In genomic region chr6:42177514-42178364, GRCh38 we compare ENCODE assay signal across 12 cellular contexts. TPM values are rescaled to one million over a fixed set of nuclear protein-coding genes. Genes with fewer than 3 reads are reported as not detected.
DNase-seq lines count a peak whose midpoint lies in the region; ATAC-seq and TF ChIP-seq lines count a peak whose summit lies in the region.
"Had no signal": no experiment of that assay in that cellular context is flagged by ENCODE, and none has a peak within 500 bp of the region (broad histone marks: within the 10 kb centered on the region; RNA-seq: fewer than 3 reads in every experiment).

No MANE protein-coding gene starts in this region.

- intact Hi-C loops in head of caudate nucleus (cut with DNase I) (no loop called here), gastrocnemius medialis (cut with DNase I; ENCODE audit: low total_unique reads) (no loop called here)

- H3K9me3 Mint-ChIP-seq in progenitor cell of endocrine pancreas (ENCODE audit: low read depth): no peaks in the 10 kb centered on the region
- H3K9me3 Mint-ChIP-seq: central memory CD8-positive, alpha-beta T cell had no signal

- H3K4me1 ChIP-seq in gastrocnemius medialis: no peaks in the 10 kb centered on the region

- H3K4me1 Mint-ChIP-seq in progenitor cell of endocrine pancreas (ENCODE audit: low read depth): peaks cover 8% of the 10 kb centered on the region
- H3K4me1 Mint-ChIP-seq: central memory CD8-positive, alpha-beta T cell had no signal

- H3K27me3 ChIP-seq in gastrocnemius medialis: peaks cover 0 to 9% (median 6%) of the 10 kb centered on the region in 3 donors

- CTCF ChIA-PET in HEK293T (lab: Yijun Ruan, JAX): interaction anchor here (0.6 kb wide), 1 partner anchor 281 kb away, joined by 5 read pairs; no protein-coding TSS in a partner anchor

- no peak for TF ChIP-seq POLR2A in gastrocnemius medialis (IDR thresholded peaks at IDR 0.05)

- ATAC-seq in gastrocnemius medialis (no peak), HG03342 (IDR thresholded peaks at IDR 0.05; ENCODE audit: unreplicated experiment) (no peak)

- H3K27ac ChIP-seq in gastrocnemius medialis (no peak overlapping the region), substantia nigra (ENCODE audit: low read depth, low read length, poor library complexity, severe bottlenecking) (no peak overlapping the region)

- H3K36me3 Mint-ChIP-seq in progenitor cell of endocrine pancreas (ENCODE audit: insufficient read depth): no peaks in the 10 kb centered on the region

- no peak for DNase-seq in HEK293T (ENCODE audit: extremely low spot score)
- DNase-seq in activated T-cell treated with anti-CD3 and anti-CD28 coated beads, Interleukin-2, amount 50 U/mL, for 1 hour: peak; percentile 29
- peak in 40 of 42 donors; percentile 4 to 69 (median 36) for DNase-seq in head of caudate nucleus
- peak; percentile 58 for DNase-seq in progenitor cell of endocrine pancreas (ENCODE audit: low spot score, unreplicated experiment)
- no peak for DNase-seq in gastrocnemius medialis
- DNase-seq in substantia nigra (lab: John Stamatoyannopoulos, UW): no peak
- DNase-seq in effector CD8-positive, alpha-beta T cell (lab: John Stamatoyannopoulos, UW): no peak
- DNase-seq: Calu3, NCI-H69 had no signal

- in situ Hi-C loops in gastrocnemius medialis (cut with MboI; ENCODE audit: low sequenced_read_pairs in 4 of 4): no loop called here

- H3K36me3 ChIP-seq in gastrocnemius medialis: no peaks in the 10 kb centered on the region

- peaks cover 9% of the 10 kb centered on the region for H3K27me3 Mint-ChIP-seq in progenitor cell of endocrine pancreas

- H3K27ac Mint-ChIP-seq in progenitor cell of endocrine pancreas: peak overlapping the region; percentile 84

- no peak for TF ChIP-seq CTCF in progenitor cell of endocrine pancreas (IDR thresholded peaks at IDR 0.05; ENCODE audit: unreplicated experiment)
- TF ChIP-seq CTCF in gastrocnemius medialis (IDR thresholded peaks at IDR 0.05 in 4 of 5, conservative IDR thresholded peaks at IDR 0.05 in 1 of 5): no peak

- POLR2A ChIA-PET in HEK293T (lab: Yijun Ruan, JAX): no interaction called here

- H3K4me3 Mint-ChIP-seq in progenitor cell of endocrine pancreas (ENCODE audit: low read depth): peak overlapping the region; percentile 60
- H3K4me3 Mint-ChIP-seq: central memory CD8-positive, alpha-beta T cell had no signal

- no peaks in the 10 kb centered on the region for H3K9me3 ChIP-seq in gastrocnemius medialis

- H3K4me3 ChIP-seq in gastrocnemius medialis: no peak overlapping the region
- H3K4me3 ChIP-seq: lung had no signal

TF ChIP-seq in HEK293T, 16 proteins besides CTCF, POLR2A, EP300 and RAD21:
- TF ChIP-seq PKNOX1 (IDR thresholded peaks at IDR 0.05) (peak; percentile 35; the same call in 1 of the 2 replicates), HDGF (IDR thresholded peaks at IDR 0.05; ENCODE audit: borderline replicate concordance) (no peak), SUZ12 (IDR thresholded peaks at IDR 0.05) (no peak), CTBP1 (IDR thresholded peaks at IDR 0.05; ENCODE audit: borderline replicate concordance) (no peak)

RNA-seq across cellular contexts. Expression of gene GUCA1A, which starts 4.6 kb away (rescaled TPM):
- total RNA-seq in progenitor cell of endocrine pancreas (0.84 and 1.2 TPM in 2 replicates), gastrocnemius medialis (not detected)
- total RNA-seq: Calu3, lung had no signal

RNA-seq across cellular contexts. Expression of gene GUCA1B, which starts 17.0 kb away (rescaled TPM):
- 1.3 and 1.4 TPM in 2 replicates for total RNA-seq in progenitor cell of endocrine pancreas
- total RNA-seq in gastrocnemius medialis: under 1 TPM in 1 of 4 donors, not detected in 3; 0.31 TPM

RNA-seq across cellular contexts. Expression of gene C6orf132, which starts 35.3 kb away (rescaled TPM):
- total RNA-seq in progenitor cell of endocrine pancreas (11.8 and 14.5 TPM in 2 replicates), gastrocnemius medialis (under 1 TPM in 2 of 4 donors, not detected in 2; 0.05 to 0.16 TPM)

RNA-seq across cellular contexts. Expression of gene MRPS10, which starts 39.9 kb away (rescaled TPM):
- total RNA-seq in progenitor cell of endocrine pancreas: 22.0 and 22.5 TPM in 2 replicates
- total RNA-seq in gastrocnemius medialis: 10 to 100 TPM; 52.2 to 63.7 (median 56.0) TPM

Comparison
In these comparisons a context has a peak if more than half of its experiments do, and no peak if none do; other contexts are left out.
1. DNase-seq: peak in activated T-cell treated with anti-CD3 and anti-CD28 coated beads, Interleukin-2, amount 50 U/mL, for 1 hour (single experiment), head of caudate nucleus (40 of 42) and progenitor cell of endocrine pancreas (single experiment); none in HEK293T (single experiment), gastrocnemius medialis (0 of 2), substantia nigra (0 of 49) and effector CD8-positive, alpha-beta T cell (single experiment).
2. RNA of gene C6orf132, which starts 35.3 kb away (total RNA-seq): 11.8 to 14.5 TPM in progenitor cell of endocrine pancreas; 0.05 to 0.16 TPM in gastrocnemius medialis; every median in the first group is over 10 times any median in the second.